In the genomic region with DNA sequence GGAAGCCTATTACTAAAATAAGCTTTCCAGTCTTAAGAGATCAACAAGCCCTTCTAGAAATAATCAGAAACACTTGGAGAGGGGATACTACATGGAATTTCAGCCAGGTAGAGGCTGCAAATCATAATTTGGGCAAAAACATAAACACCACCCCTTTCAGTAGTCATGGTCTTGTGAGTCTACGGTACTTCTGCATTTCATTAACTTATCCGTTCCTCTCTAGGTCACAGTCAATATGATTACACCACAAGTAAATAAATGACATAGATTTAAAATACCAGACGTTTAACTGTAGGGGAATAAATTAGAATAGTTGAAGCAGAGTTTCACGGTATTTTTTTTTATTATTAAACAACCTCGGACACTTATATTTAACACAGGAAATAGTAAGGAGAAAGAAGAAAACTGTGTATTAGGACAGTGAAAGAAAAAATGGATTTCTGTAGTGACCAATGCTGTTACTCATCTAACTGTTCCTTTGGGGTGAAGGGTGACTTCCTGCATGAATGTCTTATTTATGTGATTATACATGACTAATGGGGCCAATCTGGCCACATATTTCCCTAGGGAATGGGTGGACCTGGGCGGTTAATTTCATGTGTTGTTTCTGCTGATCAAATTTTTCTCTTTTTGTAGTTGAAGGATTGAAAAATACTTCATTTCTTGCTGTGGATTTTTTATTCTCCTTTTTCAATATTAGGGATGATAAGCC, we compare ENCODE assay signal across 10 cellular contexts.
A peak's percentile ranks its signal among the peaks of the same experiment; 100 is the strongest.
DNase-seq lines count a peak whose midpoint lies in the region; TF ChIP-seq lines count a peak whose summit lies in the region.
"Had no signal": no experiment of that assay in that cellular context is flagged by ENCODE, and none has a peak within 500 bp of the region (broad histone marks: within the 10 kb centered on the region; RNA-seq: fewer than 3 reads in every experiment).

No MANE protein-coding gene starts in this region.

- H4K8ac ChIP-seq in mesendoderm (ENCODE audit: low read depth, low read length) = no peak overlapping the region

- peaks cover 4% of the 10 kb centered on the region for H3K4me1 ChIP-seq in mesendoderm (ENCODE audit: control insufficient read depth, low read depth, low read length)
- no peaks in the 10 kb centered on the region for H3K4me1 ChIP-seq in OCI-LY7 (ENCODE audit: insufficient read depth, low read length, poor library complexity, severe bottlenecking)
- H3K4me1 ChIP-seq: ascending aorta, left lung had no signal

- no peak overlapping the region for H3K27ac ChIP-seq in mesendoderm (ENCODE audit: low read depth, low read length)
- no peak overlapping the region for H3K27ac ChIP-seq in OCI-LY7 (ENCODE audit: low read depth, low read length, poor library complexity, severe bottlenecking)
- H3K27ac ChIP-seq: left lung had no signal

- H2BK120ac ChIP-seq in mesendoderm (ENCODE audit: low read depth, low read length) = no peak overlapping the region

- H2BK15ac ChIP-seq in mesendoderm (replicated peaks; ENCODE audit: low read depth) = peak overlapping the region; percentile 57

- H3K23ac ChIP-seq in mesendoderm (ENCODE audit: low read length) = no peak overlapping the region

- H3K79me2 ChIP-seq in mesendoderm (ENCODE audit: control insufficient read depth, insufficient read depth, low read length) (no peaks in the 10 kb centered on the region), OCI-LY7 (ENCODE audit: insufficient read depth, low read depth, low read length) (no peaks in the 10 kb centered on the region)

- no peaks in the 10 kb centered on the region for H3K36me3 ChIP-seq in mesendoderm (ENCODE audit: control insufficient read depth, insufficient read depth, low read length)
- H3K36me3 ChIP-seq in OCI-LY7 (ENCODE audit: insufficient read depth, low read length) = no peaks in the 10 kb centered on the region
- H3K36me3 ChIP-seq: ascending aorta, left lung had no signal

- TF ChIP-seq CTCF in OCI-LY7 (conservative IDR thresholded peaks at IDR 0.05; ENCODE audit: low read length) = no peak

- H4K5ac ChIP-seq in mesendoderm (ENCODE audit: low read length) = no peak overlapping the region

- no peaks in the 10 kb centered on the region for H3K9me2 ChIP-seq in OCI-LY7 (ENCODE audit: insufficient read depth, low read length)

- H3K4me3 ChIP-seq in mesendoderm (ENCODE audit: low read length) (no peak overlapping the region), OCI-LY7 (ENCODE audit: low read depth, low read length, poor library complexity, severe bottlenecking) (no peak overlapping the region)
- H3K4me3 ChIP-seq: ascending aorta, left lung had no signal

- H3K56ac ChIP-seq in mesendoderm (ENCODE audit: low read length) = no peak overlapping the region

- CTCF ChIA-PET in OCI-LY7 (lab: Charles Lee; ENCODE audit: unreplicated experiment) = no interaction called here

- H3K4me2 ChIP-seq in mesendoderm (ENCODE audit: low read length) = no peak overlapping the region
- no peak overlapping the region for H3K4me2 ChIP-seq in OCI-LY7 (ENCODE audit: low read length)

- DNase-seq in AG20443 (ENCODE audit: low spot score) (peak; percentile 61), LHCN-M2 (ENCODE audit: low read depth) (peak; percentile 95), astrocyte of the hippocampus (ENCODE audit: low read depth, low spot score) (peak; percentile 22), mesendoderm (no peak), SW480 (ENCODE audit: low spot score) (no peak), OCI-LY7 (ENCODE audit: low spot score) (no peak), Ammon's horn (ENCODE audit: low spot score) (no peak)
- DNase-seq in stimulated activated naive CD4-positive, alpha-beta T cell treated with Interleukin-2 at 50 U/mL for 16 hours (lab: John Stamatoyannopoulos, UW) = no peak
- DNase-seq: left lung had no signal

- H3K27me3 ChIP-seq in mesendoderm (ENCODE audit: insufficient read depth, low read length, poor library complexity) = no peaks in the 10 kb centered on the region
- H3K27me3 ChIP-seq: ascending aorta, left lung had no signal

- H2AFZ ChIP-seq in OCI-LY7 (ENCODE audit: low read length) = no peak overlapping the region

- no peaks in the 10 kb centered on the region for H3K79me1 ChIP-seq in mesendoderm (ENCODE audit: low read length)

- no peak overlapping the region for H3K4ac ChIP-seq in mesendoderm (ENCODE audit: low read depth, low read length)

- intact Hi-C loops in OCI-LY7 (cut with micrococcal nuclease; ENCODE audit: unreplicated experiment) = no loop called here

- no peak overlapping the region for H2BK5ac ChIP-seq in mesendoderm (ENCODE audit: low read length)

- no peaks in the 10 kb centered on the region for H3K9me3 ChIP-seq in OCI-LY7 (ENCODE audit: low read length)
- H3K9me3 ChIP-seq: ascending aorta had no signal

- no peaks in the 10 kb centered on the region for H4K20me1 ChIP-seq in OCI-LY7 (ENCODE audit: insufficient read depth, low read length)

- WGBS in mesendoderm (ENCODE audit: extremely low coverage, insufficient coverage, low lambda C conversion rate) = no CpG with 5 or more reads among the region's 6 CpGs

- H3K9ac ChIP-seq in mesendoderm (ENCODE audit: low read length) = no peak overlapping the region

- POLR2A ChIA-PET in OCI-LY7 (lab: Charles Lee) = no interaction called here

- H3K18ac ChIP-seq in mesendoderm (ENCODE audit: low read length) = no peak overlapping the region

- no peak overlapping the region for H2AK5ac ChIP-seq in mesendoderm (ENCODE audit: low read length)

- no TSS peak for BruUV-seq in OCI-LY7 (replicated peaks; lab: Mats Ljungman, UMichigan)

Comparison
In these comparisons a context has a peak if more than half of its experiments do, and no peak if none do; other contexts are left out.
1. DNase-seq: peak in AG20443 (single experiment), LHCN-M2 (single experiment) and astrocyte of the hippocampus (single experiment); none in mesendoderm (single experiment), SW480 (single experiment), OCI-LY7 (single experiment), stimulated activated naive CD4-positive, alpha-beta T cell treated with Interleukin-2 at 50 U/mL for 16 hours (single experiment) and Ammon's horn (single experiment).